ENCODE assay signal across 20 cellular contexts in the genomic region with DNA sequence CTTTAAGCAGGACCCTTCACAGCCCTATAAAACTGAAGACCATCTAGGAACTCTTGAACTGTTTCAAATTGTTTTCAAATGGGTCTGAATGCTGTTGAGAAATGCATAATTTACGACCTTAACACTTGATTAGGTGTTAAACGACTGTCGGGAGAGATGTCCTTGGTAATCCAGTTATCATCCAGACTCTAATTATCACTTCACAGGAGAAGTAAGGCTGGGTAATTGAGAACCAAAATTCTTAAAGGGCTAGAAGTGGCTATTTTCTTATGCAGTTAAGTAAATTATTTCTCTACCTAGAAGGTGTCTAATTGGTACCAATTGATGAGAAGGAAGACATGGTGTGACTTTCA.
A peak's percentile ranks its signal among the peaks of the same experiment; 100 is the strongest.
DNase-seq lines count a peak whose midpoint lies in the region; ATAC-seq, FAIRE-seq and TF ChIP-seq lines count a peak whose summit lies in the region.
"Had no signal": no experiment of that assay in that cellular context is flagged by ENCODE, and none has a peak within 500 bp of the region (broad histone marks: within the 10 kb centered on the region; RNA-seq: fewer than 3 reads in every experiment).

No MANE protein-coding gene starts in this region.

- no peak for ATAC-seq in K562
- ATAC-seq: HepG2 had no signal

- intact Hi-C loops in K562 (cut with micrococcal nuclease) (no loop called here), spleen (cut with DNase I; ENCODE audit: low total_unique reads) (no loop called here)

- H3K27me3 ChIP-seq in K562 (ENCODE audit: control insufficient read depth in 2 of 2, insufficient read depth in 2 of 2, low read length in 2 of 2) (no peaks in the 10 kb centered on the region), spleen (replicated peaks in 1 of 7) (peaks cover 0 to 31% (median 0%) of the 10 kb centered on the region in 7 donors)
- H3K27me3 ChIP-seq: BE2C had no signal

- H2AFZ ChIP-seq in K562 (ENCODE audit: low read depth, low read length): no peak overlapping the region

- in situ Hi-C loops in K562 (cut with MboI): no loop called here

- H3K4me2 ChIP-seq in K562 (ENCODE audit: insufficient read depth, low read length): no peak overlapping the region

- no peaks in the 10 kb centered on the region for H3K79me2 ChIP-seq in K562 (ENCODE audit: control insufficient read depth, insufficient read depth, low read length)

- FAIRE-seq in K562 (lab: Jason Lieb, UNC): no peak
- FAIRE-seq: A204.1, G401.6, GM12891, GM19239, H1, HepG2 had no signal

- TF ChIP-seq POLR2A in K562 (conservative IDR thresholded peaks at IDR 0.05): no peak
- no peak for TF ChIP-seq POLR2A in spleen (IDR thresholded peaks at IDR 0.05)

- TF ChIP-seq EP300 in K562 (IDR thresholded peaks at IDR 0.05; ENCODE audit: low read length): no peak

- no peaks in the 10 kb centered on the region for H3K9me1 ChIP-seq in K562 (ENCODE audit: control insufficient read depth, insufficient read depth, low read length)

- H3K27ac ChIP-seq in K562 (ENCODE audit: extremely low read depth, low read depth, low read length) (no peak overlapping the region), spleen (no peak overlapping the region)

- no peaks in the 10 kb centered on the region for H4K20me1 ChIP-seq in K562 (replicated peaks; ENCODE audit: control insufficient read depth, insufficient read depth, low read length)

- H3K4me3 ChIP-seq in Jurkat, Clone E6-1 (ENCODE audit: low read length): peak overlapping the region; percentile 13; the same call in 1 of the 2 replicates
- H3K4me3 ChIP-seq in K562: no peak overlapping the region
- no peak overlapping the region for H3K4me3 ChIP-seq in spleen

- no peak for TF ChIP-seq CTCF in K562 (IDR thresholded peaks at IDR 0.05 in 2 of 3, conservative IDR thresholded peaks at IDR 0.05 in 1 of 3; ENCODE audit: insufficient read depth in 2 of 3, low read depth in 1 of 3, low read length in 3 of 3)
- no peak for TF ChIP-seq CTCF in spleen (IDR thresholded peaks at IDR 0.05 in 8 of 11, conservative IDR thresholded peaks at IDR 0.05 in 3 of 11)

- POLR2A ChIA-PET in K562 (lab: Yijun Ruan, JAX): no interaction called here

- BruUV-seq in K562 (replicated peaks; lab: Mats Ljungman, UMichigan): no TSS peak

- 0% methylated on average over 3 of the region's 3 CpGs for WGBS in K562 (ENCODE audit: insufficient coverage, low coverage, missing lambda C conversion rate)
- WGBS in spleen, 5 donors: 42 to 71% (median 59%) methylated on average over 3 of the region's 3 CpGs

- CTCF ChIA-PET in K562 (lab: Yijun Ruan, JAX; ENCODE audit: low intra/inter-chr PET ratio): interaction anchor here (0.6 kb wide), 1 partner anchor 239 kb away, joined by 3 read pairs; no protein-coding TSS in a partner anchor

- no peaks in the 10 kb centered on the region for H3K36me3 ChIP-seq in K562 (ENCODE audit: control insufficient read depth, insufficient read depth, low read length)
- no peaks in the 10 kb centered on the region for H3K36me3 ChIP-seq in spleen
- H3K36me3 ChIP-seq: BE2C had no signal

- H3K4me1 ChIP-seq in K562 (replicated peaks in 1 of 2; ENCODE audit: control insufficient read depth in 2 of 2, insufficient read depth in 2 of 2, low read length in 2 of 2) (no peaks in the 10 kb centered on the region), spleen (no peaks in the 10 kb centered on the region)
- H3K4me1 ChIP-seq: BE2C had no signal

- DNase-seq in Jurkat, Clone E6-1 (ENCODE audit: low read depth, low spot score): no peak
- DNase-seq in NCI-H524 treated with DMSO at 0.1 percent for 48 hours (lab: John Stamatoyannopoulos, UW): peak; percentile 84
- no peak for DNase-seq in K562 (ENCODE audit: extremely low read depth in 1 of 4, low spot score in 3 of 4)
- DNase-seq in SIG-M5 (lab: John Stamatoyannopoulos, UW): no peak
- DNase-seq in MV-4-11 (lab: John Stamatoyannopoulos, UW): no peak
- no peak for DNase-seq in spleen
- no peak for DNase-seq in T-helper 2 cell
- DNase-seq: ACHN; BE2C; CD8-positive, alpha-beta memory T cell; COR-L47; DMS 273 treated with DMSO at 0.1 percent for 48 hours; DMS53; H9 had no signal

- H3K9me3 ChIP-seq in K562 (replicated peaks; ENCODE audit: control insufficient read depth, insufficient read depth, low read depth, low read length): no peaks in the 10 kb centered on the region
- H3K9me3 ChIP-seq in spleen: no peaks in the 10 kb centered on the region
- H3K9me3 ChIP-seq: BE2C had no signal

- H3K9ac ChIP-seq in K562 (ENCODE audit: insufficient read depth in 1 of 2, low read depth in 2 of 2, low read length in 2 of 2): no peak overlapping the region

- no peak for TF ChIP-seq RAD21 in K562 (CRISPR knock-in tag; conservative IDR thresholded peaks at IDR 0.05 in 1 of 2, IDR thresholded peaks at IDR 0.05 in 1 of 2)

TF ChIP-seq in K562, 482 proteins besides CTCF, POLR2A, EP300 and RAD21:
- TF ChIP-seq, protein P1, sequence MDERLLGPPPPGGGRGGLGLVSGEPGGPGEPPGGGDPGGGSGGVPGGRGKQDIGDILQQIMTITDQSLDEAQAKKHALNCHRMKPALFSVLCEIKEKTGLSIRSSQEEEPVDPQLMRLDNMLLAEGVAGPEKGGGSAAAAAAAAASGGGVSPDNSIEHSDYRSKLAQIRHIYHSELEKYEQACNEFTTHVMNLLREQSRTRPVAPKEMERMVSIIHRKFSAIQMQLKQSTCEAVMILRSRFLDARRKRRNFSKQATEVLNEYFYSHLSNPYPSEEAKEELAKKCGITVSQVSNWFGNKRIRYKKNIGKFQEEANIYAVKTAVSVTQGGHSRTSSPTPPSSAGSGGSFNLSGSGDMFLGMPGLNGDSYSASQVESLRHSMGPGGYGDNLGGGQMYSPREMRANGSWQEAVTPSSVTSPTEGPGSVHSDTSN (CRISPR knock-in tag; IDR thresholded peaks at IDR 0.05; ENCODE audit: low read depth): no peak
- TF ChIP-seq, protein P1 (tag; conservative IDR thresholded peaks at IDR 0.05; ENCODE audit: low read depth): 0 out of 2 replicates have a peak, but pooled peaks have one; percentile 22
- no peak for TF ChIP-seq ZKSCAN8 (CRISPR knock-in tag; IDR thresholded peaks at IDR 0.05)
